In the genomic region with DNA sequence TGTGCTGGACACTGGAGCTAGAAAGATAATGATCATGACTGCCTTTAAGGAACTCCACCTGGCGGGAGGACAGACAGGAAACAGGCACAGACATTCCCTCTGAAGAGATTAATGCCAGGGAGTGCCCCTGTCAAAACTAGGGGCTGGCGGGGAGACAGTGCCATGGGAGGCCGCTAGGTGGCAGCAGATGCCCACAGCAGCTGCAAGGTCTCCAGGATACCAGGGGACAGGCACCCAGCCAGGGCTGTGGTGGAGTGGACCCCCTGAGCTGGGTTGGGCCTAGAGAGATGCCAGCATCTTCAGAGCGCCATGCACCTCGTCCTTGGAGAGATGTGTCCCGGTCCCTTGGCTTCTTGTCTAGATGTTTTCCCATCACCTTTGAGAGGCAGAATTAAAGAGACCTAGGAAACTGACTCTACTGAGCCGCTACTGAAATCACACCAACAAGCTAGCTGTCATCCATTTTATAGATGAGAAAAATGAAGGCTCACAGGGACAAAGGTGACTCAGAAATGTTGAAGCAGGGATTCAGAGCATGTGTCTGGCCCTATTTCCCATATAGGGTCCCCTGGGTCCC, we compare ENCODE assay signal across 8 cellular contexts. TPM values are rescaled to one million over a fixed set of nuclear protein-coding genes. Genes with fewer than 3 reads are reported as not detected.
DNase-seq lines count a peak whose midpoint lies in the region; ATAC-seq, FAIRE-seq and TF ChIP-seq lines count a peak whose summit lies in the region.

No MANE protein-coding gene starts in this region.

- no peak overlapping the region for H3K4me3 Mint-ChIP-seq in activated T-cell treated with anti-CD3 and anti-CD28 coated beads, Interleukin-2, amount 50 U/mL, for 72 hours
- peak overlapping the region; percentile 58 for H3K4me3 Mint-ChIP-seq in neural crest cell
- H3K4me3 Mint-ChIP-seq in stimulated activated naive CD8-positive, alpha-beta T cell treated with anti-CD3 and anti-CD28 coated beads, Interleukin-15, amount 100 ng/mL, for 72 hours: no peak overlapping the region

- no peak for FAIRE-seq in RCC 7860 (lab: Jason Lieb, UNC)

- H3K9me3 Mint-ChIP-seq in activated T-cell treated with anti-CD3 and anti-CD28 coated beads, Interleukin-2, amount 50 U/mL, for 72 hours: peaks cover 0 to 4% of the 10 kb centered on the region in 2 donors
- H3K9me3 Mint-ChIP-seq in neural crest cell: no peaks in the 10 kb centered on the region
- H3K9me3 Mint-ChIP-seq in stimulated activated naive CD8-positive, alpha-beta T cell treated with anti-CD3 and anti-CD28 coated beads, Interleukin-15, amount 100 ng/mL, for 72 hours: peaks cover 5 to 6% of the 10 kb centered on the region in 2 donors

- H3K27ac Mint-ChIP-seq in activated T-cell treated with anti-CD3 and anti-CD28 coated beads, Interleukin-2, amount 50 U/mL, for 72 hours: no peak overlapping the region
- H3K27ac Mint-ChIP-seq in neural crest cell (ENCODE audit: unreplicated experiment): peak overlapping the region; percentile 88
- no peak overlapping the region for H3K27ac Mint-ChIP-seq in stimulated activated naive CD8-positive, alpha-beta T cell treated with anti-CD3 and anti-CD28 coated beads, Interleukin-15, amount 100 ng/mL, for 72 hours

- peaks cover 9% of the 10 kb centered on the region for H3K27me3 Mint-ChIP-seq in activated T-cell treated with anti-CD3 and anti-CD28 coated beads, Interleukin-2, amount 50 U/mL, for 72 hours (ENCODE audit: low read depth)
- H3K27me3 Mint-ChIP-seq in neural crest cell (ENCODE audit: low read depth): peaks cover 21% of the 10 kb centered on the region
- peaks cover 14% of the 10 kb centered on the region for H3K27me3 Mint-ChIP-seq in stimulated activated naive CD8-positive, alpha-beta T cell treated with anti-CD3 and anti-CD28 coated beads, Interleukin-15, amount 100 ng/mL, for 72 hours

- no peaks in the 10 kb centered on the region for H3K4me1 Mint-ChIP-seq in activated T-cell treated with anti-CD3 and anti-CD28 coated beads, Interleukin-2, amount 50 U/mL, for 72 hours (ENCODE audit: low read depth)
- peaks cover 6% of the 10 kb centered on the region for H3K4me1 Mint-ChIP-seq in neural crest cell
- H3K4me1 Mint-ChIP-seq in stimulated activated naive CD8-positive, alpha-beta T cell treated with anti-CD3 and anti-CD28 coated beads, Interleukin-15, amount 100 ng/mL, for 72 hours: no peaks in the 10 kb centered on the region

- H3K36me3 Mint-ChIP-seq in activated T-cell treated with anti-CD3 and anti-CD28 coated beads, Interleukin-2, amount 50 U/mL, for 72 hours (ENCODE audit: insufficient read depth in 2 of 2): peaks cover 0 to 2% of the 10 kb centered on the region in 2 donors
- H3K36me3 Mint-ChIP-seq in neural crest cell (ENCODE audit: low read depth): no peaks in the 10 kb centered on the region

- peak; percentile 92 to 93 for ATAC-seq in activated T-cell treated with anti-CD3 and anti-CD28 coated beads, Interleukin-2, amount 50 U/mL, for 72 hours (replicated peaks in 1 of 2)
- ATAC-seq in stimulated activated naive CD8-positive, alpha-beta T cell treated with anti-CD3 and anti-CD28 coated beads, Interleukin-15, amount 100 ng/mL, for 72 hours: peak; percentile 89

- TF ChIP-seq CTCF in GM12874 (IDR thresholded peaks at IDR 0.05; ENCODE audit: insufficient read depth, low read depth, low read length): peak; percentile 98
- TF ChIP-seq CTCF in neural crest cell (conservative IDR thresholded peaks at IDR 0.05): peak; percentile 100

- peak; percentile 78 for DNase-seq in M059J (ENCODE audit: low read depth)
- DNase-seq in RCC 7860 (ENCODE audit: low spot score): peak; percentile 70
- DNase-seq in activated T-cell treated with anti-CD3 and anti-CD28 coated beads, Interleukin-2, amount 50 U/mL, for 72 hours: peak; percentile 77 to 84
- DNase-seq in fibroblast of peridontal ligament (ENCODE audit: extremely low read depth): peak; percentile 52
- DNase-seq in neural crest cell (ENCODE audit: low read depth, low spot score): peak; percentile 85
- peak; percentile 80 to 84 for DNase-seq in stimulated activated naive CD8-positive, alpha-beta T cell treated with anti-CD3 and anti-CD28 coated beads, Interleukin-15, amount 100 ng/mL, for 72 hours
- no peak for DNase-seq in amniotic stem cell (lab: John Stamatoyannopoulos, UW)

RNA-seq across cellular contexts. Expression of a gene that starts 3.6 kb away (rescaled TPM):
- 0.25 and 2.2 TPM in 2 replicates for total RNA-seq in M059J (2014; rRNA removed; shearing (Covaris generic))
- total RNA-seq in activated T-cell treated with anti-CD3 and anti-CD28 coated beads, Interleukin-2, amount 50 U/mL, for 72 hours: not detected
- total RNA-seq in neural crest cell: not detected in 2 replicates

RNA-seq across cellular contexts. Expression of a gene that starts 10.7 kb away (rescaled TPM):
- 33.9 and 36.4 TPM in 2 replicates for total RNA-seq in M059J (2014; rRNA removed; shearing (Covaris generic))
- 1 to 10 TPM; 1.7 TPM for total RNA-seq in activated T-cell treated with anti-CD3 and anti-CD28 coated beads, Interleukin-2, amount 50 U/mL, for 72 hours
- 12.1 and 14.5 TPM in 2 replicates for total RNA-seq in neural crest cell

RNA-seq across cellular contexts. Expression of a gene that starts 33.7 kb away (rescaled TPM):
- 38.0 and 40.2 TPM in 2 replicates for total RNA-seq in M059J (2014; rRNA removed; shearing (Covaris generic))
- total RNA-seq in activated T-cell treated with anti-CD3 and anti-CD28 coated beads, Interleukin-2, amount 50 U/mL, for 72 hours: not detected
- not detected in 2 replicates for total RNA-seq in neural crest cell

RNA-seq across cellular contexts. Expression of a gene that starts 51.2 kb away (rescaled TPM):
- 0.84 and 2.2 TPM in 2 replicates for total RNA-seq in M059J (2014; rRNA removed; shearing (Covaris generic))
- total RNA-seq in activated T-cell treated with anti-CD3 and anti-CD28 coated beads, Interleukin-2, amount 50 U/mL, for 72 hours: under 1 TPM; 0.58 to 0.76 TPM
- total RNA-seq in neural crest cell: not detected in 2 replicates

Comparison
In these comparisons a context has a peak if more than half of its experiments do, and no peak if none do; other contexts are left out.
1. RNA of a gene that starts 33.7 kb away (total RNA-seq): 38.0 to 40.2 TPM in M059J; not detected in activated T-cell treated with anti-CD3 and anti-CD28 coated beads, Interleukin-2, amount 50 U/mL, for 72 hours and not detected in neural crest cell; every median in the first group is over 10 times any median in the second.